ENCODE assay signal across 17 cellular contexts in the genomic region with DNA sequence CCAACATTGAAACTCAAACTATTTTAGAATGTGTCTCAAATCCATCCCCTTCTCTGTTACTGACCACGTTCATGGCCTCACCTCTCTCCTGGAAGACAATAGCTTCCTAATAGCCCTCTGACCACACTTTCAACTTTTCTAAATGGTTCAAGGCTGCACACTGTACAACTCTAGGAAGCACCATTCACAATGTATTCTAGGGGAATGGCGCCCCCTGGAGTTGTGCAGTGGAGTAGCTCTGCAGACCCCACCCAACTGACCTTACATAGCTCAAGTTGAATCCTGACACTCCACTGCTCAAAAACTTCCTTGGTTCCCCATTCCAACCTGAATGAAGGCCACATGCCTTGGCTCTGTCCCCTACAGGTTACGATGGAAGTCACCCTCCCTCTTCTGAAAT.
DNase-seq lines count a peak whose midpoint lies in the region; TF ChIP-seq lines count a peak whose summit lies in the region.
"Had no signal": no experiment of that assay in that cellular context is flagged by ENCODE, and none has a peak within 500 bp of the region (broad histone marks: within the 10 kb centered on the region; RNA-seq: fewer than 3 reads in every experiment).

No MANE protein-coding gene starts in this region.

- no peaks in the 10 kb centered on the region for H4K20me1 ChIP-seq in MM.1S (ENCODE audit: insufficient read depth, low read length)

- H3K4me3 ChIP-seq in GM12864 (ENCODE audit: low read depth, low read length) = no peak overlapping the region
- no peak overlapping the region for H3K4me3 ChIP-seq in MM.1S (ENCODE audit: low read length)

- peaks cover 9% of the 10 kb centered on the region for H3K36me3 Mint-ChIP-seq in endothelial cell (ENCODE audit: low read depth, unreplicated experiment)
- H3K36me3 Mint-ChIP-seq in progenitor cell of endocrine pancreas (ENCODE audit: insufficient read depth) = peaks cover 10% of the 10 kb centered on the region
- H3K36me3 Mint-ChIP-seq: CD4-positive, CD25-positive, alpha-beta regulatory T cell had no signal

- H3K9me3 Mint-ChIP-seq in endothelial cell (ENCODE audit: unreplicated experiment) = no peaks in the 10 kb centered on the region
- H3K9me3 Mint-ChIP-seq in progenitor cell of endocrine pancreas (ENCODE audit: low read depth) = peaks cover 12% of the 10 kb centered on the region
- H3K9me3 Mint-ChIP-seq: activated naive CD8-positive, alpha-beta T cell treated with anti-CD3 and anti-CD28 coated beads, Interleukin-2, amount 50 U/mL, for 24 hours; activated T-helper 1 cell treated with anti-CD3 and anti-CD28 coated beads, Interleukin-12 subunit alpha, Interleukin-12 subunit beta, Interleukin-2, Interleukin-4 antibody, amounts not matched to agents 30 ng/mL and 10 ng/mL and 1 ng/mL, durations not matched to agents 14 hours and 24 hours and 36 hours had no signal

- H3K4me3 Mint-ChIP-seq in endothelial cell (ENCODE audit: unreplicated experiment) (no peak overlapping the region), progenitor cell of endocrine pancreas (ENCODE audit: low read depth) (no peak overlapping the region)
- H3K4me3 Mint-ChIP-seq: activated naive CD8-positive, alpha-beta T cell treated with anti-CD3 and anti-CD28 coated beads, Interleukin-2, amount 50 U/mL, for 24 hours; activated T-helper 1 cell treated with anti-CD3 and anti-CD28 coated beads, Interleukin-12 subunit alpha, Interleukin-12 subunit beta, Interleukin-2, Interleukin-4 antibody, amounts not matched to agents 30 ng/mL and 10 ng/mL and 1 ng/mL, durations not matched to agents 14 hours and 24 hours and 36 hours; CD4-positive, CD25-positive, alpha-beta regulatory T cell had no signal

- TF ChIP-seq CTCF in GM12864 (IDR thresholded peaks at IDR 0.05; ENCODE audit: low read depth, low read length, missing control alignments) = peak; percentile 47
- TF ChIP-seq CTCF in MM.1S (IDR thresholded peaks at IDR 0.05; ENCODE audit: low read length) = peak; percentile 26
- TF ChIP-seq CTCF in endothelial cell (IDR thresholded peaks at IDR 0.05; ENCODE audit: unreplicated experiment) = peak; percentile 44
- peak; percentile 29 for TF ChIP-seq CTCF in progenitor cell of endocrine pancreas (IDR thresholded peaks at IDR 0.05; ENCODE audit: unreplicated experiment)

- H3K27ac ChIP-seq in MM.1S (ENCODE audit: low read length) = no peak overlapping the region
- H3K27ac ChIP-seq: HL-60, neutrophil had no signal

- H3K9me3 ChIP-seq in MM.1S (replicated peaks; ENCODE audit: insufficient read depth, low read length) = no peaks in the 10 kb centered on the region
- H3K9me3 ChIP-seq: neutrophil had no signal

- H2AFZ ChIP-seq in MM.1S (ENCODE audit: low read length) = no peak overlapping the region

- H3K4me1 Mint-ChIP-seq in endothelial cell (ENCODE audit: unreplicated experiment) (no peaks in the 10 kb centered on the region), progenitor cell of endocrine pancreas (ENCODE audit: low read depth) (peaks cover 2% of the 10 kb centered on the region)
- H3K4me1 Mint-ChIP-seq: activated naive CD8-positive, alpha-beta T cell treated with anti-CD3 and anti-CD28 coated beads, Interleukin-2, amount 50 U/mL, for 24 hours; CD4-positive, CD25-positive, alpha-beta regulatory T cell had no signal

- H3K9ac ChIP-seq in MM.1S (ENCODE audit: low read length) = no peak overlapping the region

- no peak overlapping the region for H3K27ac Mint-ChIP-seq in endothelial cell (ENCODE audit: unreplicated experiment)
- no peak overlapping the region for H3K27ac Mint-ChIP-seq in progenitor cell of endocrine pancreas
- H3K27ac Mint-ChIP-seq: activated naive CD8-positive, alpha-beta T cell treated with anti-CD3 and anti-CD28 coated beads, Interleukin-2, amount 50 U/mL, for 24 hours; activated T-helper 1 cell treated with anti-CD3 and anti-CD28 coated beads, Interleukin-12 subunit alpha, Interleukin-12 subunit beta, Interleukin-2, Interleukin-4 antibody, amounts not matched to agents 30 ng/mL and 10 ng/mL and 1 ng/mL, durations not matched to agents 14 hours and 24 hours and 36 hours; CD4-positive, CD25-positive, alpha-beta regulatory T cell had no signal

- H3K79me2 ChIP-seq in MM.1S (ENCODE audit: low read length) = no peaks in the 10 kb centered on the region

- no peaks in the 10 kb centered on the region for H3K9me2 ChIP-seq in MM.1S (replicated peaks; ENCODE audit: insufficient read depth, low read length)

- H3K36me3 ChIP-seq in MM.1S (replicated peaks; ENCODE audit: insufficient read depth, low read length) = no peaks in the 10 kb centered on the region
- H3K36me3 ChIP-seq: neutrophil had no signal

- H3K27me3 Mint-ChIP-seq in endothelial cell (ENCODE audit: unreplicated experiment) = peaks cover 2% of the 10 kb centered on the region
- no peaks in the 10 kb centered on the region for H3K27me3 Mint-ChIP-seq in progenitor cell of endocrine pancreas
- H3K27me3 Mint-ChIP-seq: CD4-positive, CD25-positive, alpha-beta regulatory T cell had no signal

- H3K4me2 ChIP-seq in MM.1S (ENCODE audit: low read depth, low read length) = no peak overlapping the region

- DNase-seq in GM12864 (ENCODE audit: low read depth) (no peak), MM.1S (no peak), endothelial cell (ENCODE audit: low spot score) (no peak), progenitor cell of endocrine pancreas (ENCODE audit: low spot score, unreplicated experiment) (no peak), RKO (ENCODE audit: low spot score) (no peak), H4 (ENCODE audit: low spot score) (no peak)
- DNase-seq in activated CD4-positive, alpha-beta T cell treated with anti-CD3 and anti-CD28 coated beads, Interleukin-2, amount 50 U/mL, for 1 hour = no peak
- DNase-seq: activated naive CD8-positive, alpha-beta T cell treated with anti-CD3 and anti-CD28 coated beads, Interleukin-2, amount 50 U/mL, for 24 hours; CD4-positive, CD25-positive, alpha-beta regulatory T cell; central memory CD4-positive, alpha-beta T cell; mesenchymal stem cell; NCI-H1694 treated with DMSO at 0.1 percent for 48 hours; right cardiac atrium; stimulated activated CD4-positive, alpha-beta T cell treated with anti-CD3 and anti-CD28 coated beads, Interleukin-1b, Interleukin-23, amount 100 ng/mL, for 48 hours had no signal

- no peaks in the 10 kb centered on the region for H3K4me1 ChIP-seq in MM.1S (ENCODE audit: low read length)

- H3F3A ChIP-seq in MM.1S (ENCODE audit: insufficient read depth, low read length) = no peaks in the 10 kb centered on the region

- no peaks in the 10 kb centered on the region for H3K27me3 ChIP-seq in MM.1S (replicated peaks; ENCODE audit: insufficient read depth, low read length)
- H3K27me3 ChIP-seq: neutrophil had no signal
